ENCODE assay signal across 16 cellular contexts in the genomic region with DNA sequence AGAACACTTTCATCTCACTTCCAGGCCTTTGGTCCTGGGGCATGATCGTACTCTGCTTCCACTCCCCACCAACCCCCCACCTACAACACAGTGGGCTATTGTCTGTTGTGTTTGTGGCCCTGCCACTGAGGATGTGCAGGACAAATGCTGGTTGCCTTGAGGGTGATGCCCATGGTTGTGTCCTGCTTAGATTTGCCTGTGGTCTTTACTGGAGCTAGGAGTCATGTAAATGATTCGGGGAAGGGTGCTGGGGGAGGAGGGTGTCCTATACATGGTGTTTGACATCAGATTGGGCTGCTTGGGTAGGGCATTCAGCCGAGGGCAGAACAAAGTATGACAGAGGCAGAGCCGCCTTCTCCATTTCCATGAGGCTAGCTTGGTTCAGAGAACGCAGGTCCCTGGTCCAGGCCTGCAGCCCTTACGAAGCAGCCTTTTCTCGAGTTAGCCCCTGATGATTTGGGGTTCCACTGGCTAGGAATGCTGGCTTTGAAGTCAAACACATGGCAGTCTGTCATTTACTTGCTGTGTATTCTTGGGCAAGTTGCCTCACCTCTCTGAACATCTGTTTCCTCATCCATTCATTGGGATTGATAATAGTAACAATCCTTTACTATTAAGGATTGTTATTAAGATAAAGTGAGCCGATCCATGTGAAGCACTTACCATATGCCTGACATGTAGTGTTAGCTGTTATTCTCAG. TPM values are rescaled to one million over a fixed set of nuclear protein-coding genes. Genes with fewer than 3 reads are reported as not detected.
A peak's percentile ranks its signal among the peaks of the same experiment; 100 is the strongest.
DNase-seq lines count a peak whose midpoint lies in the region; TF ChIP-seq lines count a peak whose summit lies in the region.
"Had no signal": no experiment of that assay in that cellular context is flagged by ENCODE, and none has a peak within 500 bp of the region (broad histone marks: within the 10 kb centered on the region; RNA-seq: fewer than 3 reads in every experiment).

No MANE protein-coding gene starts in this region.

- WGBS in spleen, 5 donors = 84 to 90% (median 86%) methylated on average over 8 of the region's 8 CpGs

- H3K4me1 ChIP-seq in spleen = peaks cover 0 to 42% (median 16%) of the 10 kb centered on the region in 6 donors

- DNase-seq in HFFc6 = no peak
- DNase-seq in hippocampal formation (lab: John Stamatoyannopoulos, UW) = peak; percentile 37 to 59
- DNase-seq in spleen = peak; percentile 23
- DNase-seq in RKO (ENCODE audit: low spot score) = no peak
- no peak for DNase-seq in stimulated activated CD4-positive, alpha-beta T cell treated with anti-CD3 and anti-CD28 coated beads, Interleukin-2, amount 100 ng/mL, for 48 hours
- no peak for DNase-seq in T-helper 9 cell
- DNase-seq: DMS79, Karpas-422, NCI-H1436 treated with DMSO at 0.1 percent for 48 hours had no signal

- no peaks in the 10 kb centered on the region for H3K9me3 ChIP-seq in spleen

- no peak for TF ChIP-seq POLR2A in spleen (IDR thresholded peaks at IDR 0.05)

- H3K4me3 ChIP-seq in spleen = no peak overlapping the region
- H3K4me3 ChIP-seq: lung, SK-N-MC, smooth muscle cell had no signal

- peaks cover 66% of the 10 kb centered on the region for H3K4me1 Mint-ChIP-seq in HFFc6 (ENCODE audit: low read depth)

- TF ChIP-seq CTCF in HFFc6 (IDR thresholded peaks at IDR 0.05) = no peak
- TF ChIP-seq CTCF in spleen (IDR thresholded peaks at IDR 0.05 in 8 of 11, conservative IDR thresholded peaks at IDR 0.05 in 3 of 11) = no peak

- H3K27ac ChIP-seq in angular gyrus (ENCODE audit: low read depth, low read length) (peak overlapping the region; percentile 90), spleen (no peak overlapping the region)
- H3K27ac ChIP-seq: HL-60, SK-N-MC, VCaP had no signal

- no peaks in the 10 kb centered on the region for H3K36me3 ChIP-seq in spleen

- H3K4me3 Mint-ChIP-seq in HFFc6 = peak overlapping the region; percentile 4; the same call in 1 of the 2 replicates
- H3K4me3 Mint-ChIP-seq: activated naive CD4-positive, alpha-beta T cell treated with anti-CD3 and anti-CD28 coated beads, Interleukin-2, amount 50 U/mL, for 24 hours had no signal

- no peaks in the 10 kb centered on the region for H3K9me3 Mint-ChIP-seq in HFFc6
- H3K9me3 Mint-ChIP-seq: activated naive CD4-positive, alpha-beta T cell treated with anti-CD3 and anti-CD28 coated beads, Interleukin-2, amount 50 U/mL, for 24 hours had no signal

- peak overlapping the region; percentile 89 for H3K27ac Mint-ChIP-seq in HFFc6

- no peaks in the 10 kb centered on the region for H3K36me3 Mint-ChIP-seq in HFFc6 (ENCODE audit: low read depth)
- H3K36me3 Mint-ChIP-seq: activated naive CD4-positive, alpha-beta T cell treated with anti-CD3 and anti-CD28 coated beads, Interleukin-2, amount 50 U/mL, for 24 hours had no signal

- H3K27me3 ChIP-seq in spleen (replicated peaks in 1 of 7) = peaks cover 0 to 6% (median 0%) of the 10 kb centered on the region in 7 donors

- intact Hi-C loops in spleen (cut with DNase I; ENCODE audit: low total_unique reads) = no loop called here

- H3K27me3 Mint-ChIP-seq in HFFc6 (ENCODE audit: insufficient read depth) = no peaks in the 10 kb centered on the region; the same call in 1 of the 2 replicates

RNA-seq across cellular contexts. Expression of a gene that starts 6.9 kb away (rescaled TPM):
- total RNA-seq in HFFc6 (2021; fragmentation: NEBNext Ultra II Directional; extraction: Animal tissue kit (Norgen Biotek cat#: 25700)) = 10 to 100 TPM in 3 of 6 experiments, 1 to 10 TPM in 3; 9.3 to 11.0 (median 9.9) TPM
- total RNA-seq in spleen = 1 to 10 TPM; 1.5 to 8.8 (median 4.5) TPM
- polyA plus RNA-seq in spleen = 1 to 10 TPM in 2 of 3 donors, under 1 TPM in 1; 0.93 to 2.4 (median 1.2) TPM

Comparison
In these comparisons a context has a peak if more than half of its experiments do, and no peak if none do; other contexts are left out.
1. DNase-seq: peak in hippocampal formation (2 of 2) and spleen (single experiment); none in HFFc6 (single experiment), RKO (single experiment), stimulated activated CD4-positive, alpha-beta T cell treated with anti-CD3 and anti-CD28 coated beads, Interleukin-2, amount 100 ng/mL, for 48 hours (0 of 2) and T-helper 9 cell (single experiment).